In genomic region chr15:58361291-58361759, GRCh38 we compare ENCODE assay signal across 10 cellular contexts.
DNase-seq lines count a peak whose midpoint lies in the region; TF ChIP-seq lines count a peak whose summit lies in the region.
"Had no signal": no experiment of that assay in that cellular context is flagged by ENCODE, and none has a peak within 500 bp of the region (broad histone marks: within the 10 kb centered on the region; RNA-seq: fewer than 3 reads in every experiment).

No MANE protein-coding gene starts in this region.

- H4K20me1 ChIP-seq in smooth muscle cell (ENCODE audit: low read depth) (no peaks in the 10 kb centered on the region), SK-N-SH (ENCODE audit: insufficient read depth) (no peaks in the 10 kb centered on the region)

- no peak for TF ChIP-seq RAD21 in SK-N-SH (IDR thresholded peaks at IDR 0.05; ENCODE audit: low read length)

- H3K9ac ChIP-seq in smooth muscle cell (ENCODE audit: low read depth) (no peak overlapping the region), SK-N-SH (no peak overlapping the region)

- no peaks in the 10 kb centered on the region for H3K9me2 ChIP-seq in SK-N-SH

- TF ChIP-seq EP300 in SK-N-SH (IDR thresholded peaks at IDR 0.05; ENCODE audit: borderline replicate concordance in 1 of 2, low read depth in 1 of 2, low read length in 1 of 2) = no peak

- 18% methylated on average over 5 of the region's 5 CpGs for WGBS in smooth muscle cell (ENCODE audit: low lambda C conversion rate)
- 81% methylated on average over 5 of the region's 5 CpGs for WGBS in SK-N-SH (ENCODE audit: low lambda C conversion rate)

- CTCF ChIA-PET in SK-N-SH (lab: Yijun Ruan, JAX) = interaction anchor here (0.6 to 1.4 kb wide), 2 partner anchors 37 to 195 kb away, joined by 3 read pairs; no protein-coding TSS in a partner anchor

- no peaks in the 10 kb centered on the region for H3K36me3 ChIP-seq in smooth muscle cell (ENCODE audit: low read depth)
- no peaks in the 10 kb centered on the region for H3K36me3 ChIP-seq in SK-N-SH (replicated peaks in 1 of 2; ENCODE audit: control insufficient read depth in 1 of 2, insufficient read depth in 2 of 2, low read length in 1 of 2)

- H3K4me1 ChIP-seq in smooth muscle cell (ENCODE audit: low read depth) (no peaks in the 10 kb centered on the region), SK-N-SH (ENCODE audit: control insufficient read depth in 1 of 2, insufficient read depth in 2 of 2, low read depth in 1 of 2, low read length in 1 of 2) (no peaks in the 10 kb centered on the region; a peak in 1 of 4 replicates)
- H3K4me1 ChIP-seq: psoas muscle had no signal

- H3K27me3 ChIP-seq in smooth muscle cell (ENCODE audit: low read depth) (no peaks in the 10 kb centered on the region), SK-N-SH (ENCODE audit: insufficient read depth) (no peaks in the 10 kb centered on the region; the same call in 1 of the 2 replicates)

- H2AFZ ChIP-seq in smooth muscle cell (ENCODE audit: low read depth) (no peak overlapping the region), SK-N-SH (ENCODE audit: low read depth) (no peak overlapping the region)

- H3K9me3 ChIP-seq in smooth muscle cell (replicated peaks; ENCODE audit: low read depth) (no peaks in the 10 kb centered on the region), SK-N-SH (no peaks in the 10 kb centered on the region)
- H3K9me3 ChIP-seq: psoas muscle had no signal

- no peak overlapping the region for H3K4me3 ChIP-seq in smooth muscle cell
- H3K4me3 ChIP-seq in SK-N-SH (ENCODE audit: low read depth in 2 of 2, low read length in 1 of 2) = no peak overlapping the region
- H3K4me3 ChIP-seq: psoas muscle had no signal

- peak overlapping the region; percentile 56 for H3K4me2 ChIP-seq in smooth muscle cell
- no peak overlapping the region for H3K4me2 ChIP-seq in SK-N-SH

- H3K27ac ChIP-seq in smooth muscle cell (ENCODE audit: low read depth) (peak overlapping the region; percentile 69), SK-N-SH (ENCODE audit: low read depth in 2 of 2, low read length in 1 of 2) (no peak overlapping the region)
- H3K27ac ChIP-seq: psoas muscle had no signal

- H3F3A ChIP-seq in smooth muscle cell (ENCODE audit: low read depth) = peaks cover 16% of the 10 kb centered on the region
- H3F3A ChIP-seq in SK-N-SH (replicated peaks; ENCODE audit: insufficient read depth) = no peaks in the 10 kb centered on the region

- DNase-seq in NCI-H345 (lab: John Stamatoyannopoulos, UW) (peak; percentile 0), NCI-H345 treated with DMSO at 0.1 percent for 48 hours (lab: John Stamatoyannopoulos, UW; ENCODE audit: unreplicated experiment) (no peak), NCI-H226 (peak; percentile 50), fibroblast of gingiva (ENCODE audit: low read depth) (peak; percentile 98), smooth muscle cell (lab: John Stamatoyannopoulos, UW; ENCODE audit: unreplicated experiment) (no peak), SK-N-SH (no peak), amygdala (lab: John Stamatoyannopoulos, UW) (no peak)
- DNase-seq in activated CD8-positive, alpha-beta memory T cell treated with anti-CD3 and anti-CD28 coated beads, Interleukin-2, amount 50 U/mL, for 4 hours = no peak
- DNase-seq: cerebellar nuclear complex, psoas muscle had no signal

- POLR2A ChIA-PET in SK-N-SH (lab: Yijun Ruan, JAX) = no interaction called here

- H3K79me2 ChIP-seq in smooth muscle cell (ENCODE audit: low read depth) (no peaks in the 10 kb centered on the region), SK-N-SH (ENCODE audit: insufficient read depth) (no peaks in the 10 kb centered on the region)

- no peak for TF ChIP-seq CTCF in smooth muscle cell (IDR thresholded peaks at IDR 0.05; ENCODE audit: borderline replicate concordance, insufficient read depth, poor library complexity, severe bottlenecking)
- no peak for TF ChIP-seq CTCF in SK-N-SH (IDR thresholded peaks at IDR 0.05)

TF ChIP-seq in SK-N-SH, 30 proteins besides CTCF, POLR2A, EP300 and RAD21:
- no peak for TF ChIP-seq USF2 (IDR thresholded peaks at IDR 0.05; ENCODE audit: borderline replicate concordance, low read depth, low read length)
- TF ChIP-seq RCOR1 (IDR thresholded peaks at IDR 0.05; ENCODE audit: low read length) = no peak
TF ChIP-seq in SK-N-SH: peak in this region for 0.

Comparison
In these comparisons a context has a peak if more than half of its experiments do, and no peak if none do; other contexts are left out.
1. DNase-seq: peak in NCI-H345 (single experiment), NCI-H226 (single experiment) and fibroblast of gingiva (single experiment); none in NCI-H345 treated with DMSO at 0.1 percent for 48 hours (single experiment), smooth muscle cell (single experiment), SK-N-SH (single experiment), amygdala (0 of 56) and activated CD8-positive, alpha-beta memory T cell treated with anti-CD3 and anti-CD28 coated beads, Interleukin-2, amount 50 U/mL, for 4 hours (single experiment).